In genomic region chr17:81222906-81223757, GRCh38 we compare ENCODE assay signal across 1 cellular context.
A peak's percentile ranks its signal among the peaks of the same experiment; 100 is the strongest.
TF ChIP-seq lines count a peak whose summit lies in the region.

CEP131 (minus strand) TSS chr17:81222965; CDS start chr17:81220056, 2,909 bp downstream.

TF ChIP-seq in HepG2, 621 proteins besides CTCF, POLR2A, EP300 and RAD21 (continued from another document and continues in another):
- TF ChIP-seq ARID4A (CRISPR knock-in tag; IDR thresholded peaks at IDR 0.05; ENCODE audit: borderline replicate concordance) = peak; percentile 80; the same call in 1 of the 2 replicates
- no peak for TF ChIP-seq NR3C1 (CRISPR knock-in tag; IDR thresholded peaks at IDR 0.05)
- peak; percentile 31; the same call in 1 of the 2 replicates for TF ChIP-seq ZBTB8A (CRISPR knock-in tag; IDR thresholded peaks at IDR 0.05; ENCODE audit: borderline replicate concordance, low read depth)
- TF ChIP-seq CEBPG (CRISPR knock-in tag; IDR thresholded peaks at IDR 0.05) = peak; percentile 21; the same call in 1 of the 2 replicates
- peak; percentile 19 for TF ChIP-seq CBX1 (IDR thresholded peaks at IDR 0.05; ENCODE audit: low read depth)
- no peak for TF ChIP-seq ZNF598 (CRISPR knock-in tag; IDR thresholded peaks at IDR 0.05; ENCODE audit: borderline replicate concordance)
- TF ChIP-seq JDP2 (CRISPR knock-in tag; IDR thresholded peaks at IDR 0.05; ENCODE audit: borderline replicate concordance) = no peak
- peak; percentile 78; the same call in 1 of the 2 replicates for TF ChIP-seq ZNF317 (CRISPR knock-in tag; IDR thresholded peaks at IDR 0.05)
- TF ChIP-seq TBX3 (IDR thresholded peaks at IDR 0.05; ENCODE audit: borderline replicate concordance) = no peak
- peak; percentile 40; the same call in 1 of the 2 replicates for TF ChIP-seq ISL2 (CRISPR knock-in tag; IDR thresholded peaks at IDR 0.05)
- TF ChIP-seq ZNF354B (CRISPR knock-in tag; IDR thresholded peaks at IDR 0.05) = peak; percentile 98
- no peak for TF ChIP-seq ZBED4 (CRISPR knock-in tag; IDR thresholded peaks at IDR 0.05; ENCODE audit: borderline replicate concordance)
- TF ChIP-seq THAP11 (CRISPR knock-in tag; IDR thresholded peaks at IDR 0.05) = peak; percentile 72; the same call in 1 of the 2 replicates
- peak; percentile 72; the same call in 1 of the 2 replicates for TF ChIP-seq KLF12 (CRISPR knock-in tag; IDR thresholded peaks at IDR 0.05; ENCODE audit: borderline replicate concordance)
- TF ChIP-seq DDIT3 (CRISPR knock-in tag; IDR thresholded peaks at IDR 0.05) = no peak
- TF ChIP-seq PHF5A (CRISPR knock-in tag; IDR thresholded peaks at IDR 0.05; ENCODE audit: low read depth, unreplicated experiment) = no peak
- peak; percentile 84 for TF ChIP-seq MYPOP (CRISPR knock-in tag; IDR thresholded peaks at IDR 0.05)
- TF ChIP-seq ZZZ3 (CRISPR knock-in tag; IDR thresholded peaks at IDR 0.05; ENCODE audit: borderline replicate concordance) = no peak; the same call in 1 of the 2 replicates
- TF ChIP-seq ZNF44 (CRISPR knock-in tag; IDR thresholded peaks at IDR 0.05) = peak; percentile 60; the same call in 1 of the 2 replicates
- peak; percentile 77 for TF ChIP-seq CHD2 (IDR thresholded peaks at IDR 0.05; ENCODE audit: low read depth, low read length)
- TF ChIP-seq THAP8 (CRISPR knock-in tag; IDR thresholded peaks at IDR 0.05; ENCODE audit: borderline replicate concordance) = peak; percentile 89
- TF ChIP-seq ZNF33B (CRISPR knock-in tag; IDR thresholded peaks at IDR 0.05) = 0 out of 2 replicates have a peak, but pooled peaks have one; percentile 43
- TF ChIP-seq ZNF34 (CRISPR knock-in tag; IDR thresholded peaks at IDR 0.05; ENCODE audit: borderline replicate concordance) = no peak
- peak; percentile 16; the same call in 1 of the 2 replicates for TF ChIP-seq FOXK1 (CRISPR knock-in tag; IDR thresholded peaks at IDR 0.05; ENCODE audit: borderline replicate concordance, low read depth)
- TF ChIP-seq SMAD3 (CRISPR knock-in tag; IDR thresholded peaks at IDR 0.05) = no peak
- peak; percentile 47; the same call in 1 of the 2 replicates for TF ChIP-seq ZIK1 (CRISPR knock-in tag; IDR thresholded peaks at IDR 0.05; ENCODE audit: borderline replicate concordance, low read depth)
- no peak for TF ChIP-seq RARG (CRISPR knock-in tag; IDR thresholded peaks at IDR 0.05; ENCODE audit: low read depth)
- TF ChIP-seq FOXM1 (CRISPR knock-in tag; IDR thresholded peaks at IDR 0.05) = no peak
- 0 out of 2 replicates have a peak, but pooled peaks have one; percentile 65 for TF ChIP-seq BRD4 (CRISPR knock-in tag; IDR thresholded peaks at IDR 0.05)
- TF ChIP-seq YY1 (IDR thresholded peaks at IDR 0.05; ENCODE audit: insufficient read depth, insufficient replicate concordance, low read depth, low read length) = peak; percentile 14
- no peak for TF ChIP-seq SCMH1 (CRISPR knock-in tag; IDR thresholded peaks at IDR 0.05; ENCODE audit: borderline replicate concordance)
- TF ChIP-seq ZBTB26 (CRISPR knock-in tag; IDR thresholded peaks at IDR 0.05; ENCODE audit: borderline replicate concordance) = peak; percentile 56; the same call in 1 of the 2 replicates
- TF ChIP-seq SRSF1 (optimal IDR thresholded peaks at IDR 0.05; ENCODE audit: low read depth, low read length) = peak; percentile 86
- TF ChIP-seq MEF2D (CRISPR knock-in tag; IDR thresholded peaks at IDR 0.05) = no peak; the same call in 1 of the 2 replicates
- TF ChIP-seq AHDC1 (CRISPR knock-in tag; IDR thresholded peaks at IDR 0.05; ENCODE audit: borderline replicate concordance) = no peak
- peak; percentile 35; the same call in 1 of the 2 replicates for TF ChIP-seq HMGXB3 (CRISPR knock-in tag; IDR thresholded peaks at IDR 0.05; ENCODE audit: borderline replicate concordance)
- TF ChIP-seq NR2F1 (CRISPR knock-in tag; IDR thresholded peaks at IDR 0.05) = peak; percentile 29 to 64; a peak in 2 of 4 replicates
